18 cellular contexts compared by ENCODE assay signal in genomic region chr1:146029097-146029496, GRCh38. TPM values are rescaled to one million over a fixed set of nuclear protein-coding genes. Genes with fewer than 3 reads are reported as not detected.
DNase-seq lines count a peak whose midpoint lies in the region; ATAC-seq and TF ChIP-seq lines count a peak whose summit lies in the region.
"Had no signal": no experiment of that assay in that cellular context is flagged by ENCODE, and none has a peak within 500 bp of the region (broad histone marks: within the 10 kb centered on the region; RNA-seq: fewer than 3 reads in every experiment).

No MANE protein-coding gene starts in this region.

- no peaks in the 10 kb centered on the region for H3K4me1 ChIP-seq in left lung
- peaks cover 12 to 13% (median 12%) of the 10 kb centered on the region in 3 donors for H3K4me1 ChIP-seq in skeletal muscle tissue (ENCODE audit: control insufficient read depth in 3 of 3, insufficient read depth in 3 of 3, low read length in 3 of 3)
- no peaks in the 10 kb centered on the region for H3K4me1 ChIP-seq in aorta (ENCODE audit: control insufficient read depth in 1 of 2, insufficient read depth in 2 of 2, low read length in 2 of 2)
- H3K4me1 ChIP-seq: Caco-2 had no signal

- H3K9ac ChIP-seq in skeletal muscle tissue (ENCODE audit: low read depth in 1 of 3, low read length in 3 of 3) = no peak overlapping the region

- H3K4me3 ChIP-seq in left lung (no peak overlapping the region), skeletal muscle tissue (ENCODE audit: low read length in 3 of 3) (no peak overlapping the region), aorta (ENCODE audit: low read length in 2 of 2) (no peak overlapping the region)
- H3K4me3 ChIP-seq: HAP-1 had no signal

- ATAC-seq in Right ventricle myocardium superior (ENCODE audit: poor library complexity) (peak; percentile 42), Right ventricle myocardium inferior (no peak), left lung (peak; percentile 66), aorta (ENCODE audit: low FRiP score) (no peak)
- ATAC-seq: CD8-positive, alpha-beta T cell had no signal

- H3K9me3 ChIP-seq in left lung = no peaks in the 10 kb centered on the region
- H3K9me3 ChIP-seq in skeletal muscle tissue (ENCODE audit: control insufficient read depth in 3 of 3, low read length in 3 of 3) = peaks cover 0 to 3% (median 0%) of the 10 kb centered on the region in 3 donors
- no peaks in the 10 kb centered on the region for H3K9me3 ChIP-seq in aorta (ENCODE audit: control insufficient read depth, low read length)
- H3K9me3 ChIP-seq: Caco-2, HAP-1 had no signal

- intact Hi-C loops in Right ventricle myocardium superior (cut with DNase I) = no loop called here
- intact Hi-C loops in Right ventricle myocardium inferior (cut with DNase I) = no loop called here
- intact Hi-C loops in left lung (cut with DNase I) = no loop called here
- intact Hi-C loops in aorta (cut with DNase I) = no loop called here

- no peak for TF ChIP-seq CTCF in left lung (IDR thresholded peaks at IDR 0.05)

- H3K27ac ChIP-seq in left lung (no peak overlapping the region), skeletal muscle tissue (ENCODE audit: low read depth, low read length) (peak overlapping the region; percentile 66), aorta (ENCODE audit: low read depth in 1 of 2, low read length in 2 of 2) (no peak overlapping the region)
- H3K27ac ChIP-seq: 22Rv1, HL-60 had no signal

- no peaks in the 10 kb centered on the region for H3K27me3 ChIP-seq in left lung
- no peaks in the 10 kb centered on the region for H3K27me3 ChIP-seq in skeletal muscle tissue (ENCODE audit: control insufficient read depth in 3 of 3, insufficient read depth in 3 of 3, low read length in 3 of 3)
- no peaks in the 10 kb centered on the region for H3K27me3 ChIP-seq in aorta (ENCODE audit: control insufficient read depth in 1 of 2, insufficient read depth in 2 of 2, low read length in 1 of 2)

- H3K36me3 ChIP-seq in left lung = no peaks in the 10 kb centered on the region
- no peaks in the 10 kb centered on the region for H3K36me3 ChIP-seq in skeletal muscle tissue (ENCODE audit: control insufficient read depth in 3 of 3, insufficient read depth in 3 of 3, low read length in 3 of 3)
- no peaks in the 10 kb centered on the region for H3K36me3 ChIP-seq in aorta (ENCODE audit: control insufficient read depth in 1 of 2, insufficient read depth in 2 of 2, low read length in 1 of 2)
- H3K36me3 ChIP-seq: HAP-1 had no signal

- DNase-seq in NCI-H1417 (lab: John Stamatoyannopoulos, UW) (peak in 2 of 3 experiments; percentile 8 to 53), NCI-H1417 treated with DMSO at 0.1 percent for 48 hours (lab: John Stamatoyannopoulos, UW) (no peak), Right ventricle myocardium superior (no peak), Right ventricle myocardium inferior (ENCODE audit: missing footprints) (no peak), left lung (no peak), COR-L47 (lab: John Stamatoyannopoulos, UW) (no peak), aorta (no peak)
- DNase-seq: Caco-2; CD8-positive, alpha-beta T cell; DND-41; GF-D8; HFFc6 had no signal

RNA-seq across cellular contexts. Expression of gene HJV, which starts 7.6 kb away (rescaled TPM):
- total RNA-seq in Right ventricle myocardium superior = 88.1 TPM
- total RNA-seq in Right ventricle myocardium inferior = 71.0 TPM
- not detected for total RNA-seq in left lung
- 439 TPM for total RNA-seq in skeletal muscle tissue
- total RNA-seq in aorta = not detected
- not detected for polyA plus RNA-seq in aorta
- total RNA-seq: Caco-2; CD8-positive, alpha-beta T cell; HFFc6 had no signal
- polyA plus RNA-seq: BJ, CD14-positive monocyte had no signal

RNA-seq across cellular contexts. Expression of gene TXNIP, which starts 32.7 kb away (rescaled TPM):
- total RNA-seq in Right ventricle myocardium superior (980 TPM), Right ventricle myocardium inferior (1,017 TPM), left lung (100 to 1,000 TPM; 380 to 422 TPM), skeletal muscle tissue (536 TPM), aorta (100 to 1,000 TPM; 354 to 536 TPM)
- polyA plus RNA-seq in aorta = 100 to 1,000 TPM in 1 of 2 donors, 10 to 100 TPM in 1; 83.1 to 169 TPM

Comparison
In these comparisons a context has a peak if more than half of its experiments do, and no peak if none do; other contexts are left out.
1. DNase-seq: peak in NCI-H1417 (2 of 3); none in NCI-H1417 treated with DMSO at 0.1 percent for 48 hours (single experiment), Right ventricle myocardium superior (single experiment), Right ventricle myocardium inferior (single experiment), left lung (0 of 2), COR-L47 (single experiment) and aorta (0 of 2).
2. ATAC-seq: peak in Right ventricle myocardium superior (single experiment) and left lung (single experiment); none in Right ventricle myocardium inferior (single experiment) and aorta (single experiment).
3. RNA of gene HJV, which starts 7.6 kb away (total RNA-seq): 439 TPM in skeletal muscle tissue (single experiment), 88.1 TPM in Right ventricle myocardium superior (single experiment) and 71.0 TPM in Right ventricle myocardium inferior (single experiment); not detected in left lung and not detected in aorta; every median in the first group is over 10 times any median in the second.